9 cellular contexts compared by ENCODE assay signal in genomic region chr7:155230169-155230593, GRCh38.
A peak's percentile ranks its signal among the peaks of the same experiment; 100 is the strongest.
DNase-seq lines count a peak whose midpoint lies in the region; ATAC-seq and TF ChIP-seq lines count a peak whose summit lies in the region.
"Had no signal": no experiment of that assay in that cellular context is flagged by ENCODE, and none has a peak within 500 bp of the region (broad histone marks: within the 10 kb centered on the region; RNA-seq: fewer than 3 reads in every experiment).

No MANE protein-coding gene starts in this region.

- H3K9me3 Mint-ChIP-seq in HFFc6, result peaks cover 6% of the 10 kb centered on the region; the same call in 1 of the 2 replicates
- H3K9me3 Mint-ChIP-seq in activated CD8-positive, alpha-beta memory T cell treated with anti-CD3 and anti-CD28 coated beads, Interleukin-2, amount 10 ng/mL, durations not matched to agents 7 days and 5 days (ENCODE audit: low read depth), result no peaks in the 10 kb centered on the region
- H3K9me3 Mint-ChIP-seq: natural killer cell treated with Interleukin-12 subunit alpha and Interleukin-12 subunit beta and Interleukin-15 and Interleukin-18, amount 100 ng/mL, for 72 hours had no signal

- peaks cover 0 to 3% (median 0%) of the 10 kb centered on the region in 3 donors for H3K27me3 ChIP-seq in skeletal muscle tissue (ENCODE audit: control insufficient read depth in 3 of 3, insufficient read depth in 3 of 3, low read length in 3 of 3)

- peaks cover 57% of the 10 kb centered on the region for H3K4me1 Mint-ChIP-seq in HFFc6 (ENCODE audit: low read depth)
- H3K4me1 Mint-ChIP-seq in activated CD8-positive, alpha-beta memory T cell treated with anti-CD3 and anti-CD28 coated beads, Interleukin-2, amount 10 ng/mL, durations not matched to agents 7 days and 5 days, result no peaks in the 10 kb centered on the region

- DNase-seq in HFFc6, result peak; percentile 94
- peak; percentile 94 for DNase-seq in astrocyte of the cerebellum (ENCODE audit: low read depth)
- DNase-seq in iPS-NIHi7 (ENCODE audit: extremely low spot score), result peak; percentile 64
- no peak for DNase-seq in coronary artery (ENCODE audit: low spot score)
- DNase-seq in activated CD8-positive, alpha-beta memory T cell treated with anti-CD3 and anti-CD28 coated beads, Interleukin-2, amount 10 ng/mL, durations not matched to agents 7 days and 5 days, result no peak
- DNase-seq in DMS153 treated with DMSO at 0.1 percent for 48 hours (lab: John Stamatoyannopoulos, UW; ENCODE audit: unreplicated experiment), result no peak

- no peak overlapping the region for H3K9ac ChIP-seq in skeletal muscle tissue (ENCODE audit: low read depth in 1 of 3, low read length in 3 of 3)

- no peaks in the 10 kb centered on the region for H3K9me3 ChIP-seq in skeletal muscle tissue (ENCODE audit: control insufficient read depth in 3 of 3, low read length in 3 of 3)

- CTCF ChIA-PET in activated CD8-positive, alpha-beta memory T cell treated with anti-CD3 and anti-CD28 coated beads, Interleukin-2, amount 10 ng/mL, durations not matched to agents 7 days and 5 days (lab: Charles Lee), result no interaction called here

- peaks cover 3% of the 10 kb centered on the region for H3K27me3 Mint-ChIP-seq in HFFc6 (ENCODE audit: insufficient read depth)
- H3K27me3 Mint-ChIP-seq in activated CD8-positive, alpha-beta memory T cell treated with anti-CD3 and anti-CD28 coated beads, Interleukin-2, amount 10 ng/mL, durations not matched to agents 7 days and 5 days, result peaks cover 23% of the 10 kb centered on the region

- in situ Hi-C loops in astrocyte of the cerebellum (cut with HindIII; ENCODE audit: low sequenced_read_pairs), result no loop called here

- H3K27ac ChIP-seq in skeletal muscle tissue (ENCODE audit: low read depth, low read length) (peak overlapping the region; percentile 17), coronary artery (no peak overlapping the region)

- H3K4me1 ChIP-seq in skeletal muscle tissue (ENCODE audit: control insufficient read depth in 3 of 3, insufficient read depth in 3 of 3, low read length in 3 of 3), result peaks cover 6 to 9% (median 6%) of the 10 kb centered on the region in 3 donors

- ATAC-seq in HG03565 (IDR thresholded peaks at IDR 0.05; ENCODE audit: unreplicated experiment), result no peak
- no peak for ATAC-seq in activated CD8-positive, alpha-beta memory T cell treated with anti-CD3 and anti-CD28 coated beads, Interleukin-2, amount 10 ng/mL, durations not matched to agents 7 days and 5 days
- ATAC-seq: natural killer cell treated with Interleukin-12 subunit alpha and Interleukin-12 subunit beta and Interleukin-15 and Interleukin-18, amount 100 ng/mL, for 72 hours had no signal

- TF ChIP-seq CTCF in HFFc6 (IDR thresholded peaks at IDR 0.05) (no peak), astrocyte of the cerebellum (IDR thresholded peaks at IDR 0.05; ENCODE audit: low read depth, low read length, missing control alignments) (no peak), coronary artery (IDR thresholded peaks at IDR 0.05) (no peak)

- H3K36me3 Mint-ChIP-seq in HFFc6 (ENCODE audit: low read depth), result 0 out of 2 replicates have a peak, but pooled peaks cover 8% of the 10 kb centered on the region
- no peaks in the 10 kb centered on the region for H3K36me3 Mint-ChIP-seq in activated CD8-positive, alpha-beta memory T cell treated with anti-CD3 and anti-CD28 coated beads, Interleukin-2, amount 10 ng/mL, durations not matched to agents 7 days and 5 days
- H3K36me3 Mint-ChIP-seq: natural killer cell treated with Interleukin-12 subunit alpha and Interleukin-12 subunit beta and Interleukin-15 and Interleukin-18, amount 100 ng/mL, for 72 hours had no signal

- no peak overlapping the region for H3K4me3 Mint-ChIP-seq in HFFc6
- no peak overlapping the region for H3K4me3 Mint-ChIP-seq in activated CD8-positive, alpha-beta memory T cell treated with anti-CD3 and anti-CD28 coated beads, Interleukin-2, amount 10 ng/mL, durations not matched to agents 7 days and 5 days
- H3K4me3 Mint-ChIP-seq: natural killer cell treated with Interleukin-12 subunit alpha and Interleukin-12 subunit beta and Interleukin-15 and Interleukin-18, amount 100 ng/mL, for 72 hours had no signal

- H3K4me3 ChIP-seq in astrocyte of the cerebellum (ENCODE audit: low read depth, low read length) (no peak overlapping the region), skeletal muscle tissue (ENCODE audit: low read length in 3 of 3) (no peak overlapping the region), coronary artery (no peak overlapping the region)

- peak overlapping the region; percentile 82 for H3K27ac Mint-ChIP-seq in HFFc6
- no peak overlapping the region for H3K27ac Mint-ChIP-seq in activated CD8-positive, alpha-beta memory T cell treated with anti-CD3 and anti-CD28 coated beads, Interleukin-2, amount 10 ng/mL, durations not matched to agents 7 days and 5 days
- H3K27ac Mint-ChIP-seq: natural killer cell treated with Interleukin-12 subunit alpha and Interleukin-12 subunit beta and Interleukin-15 and Interleukin-18, amount 100 ng/mL, for 72 hours had no signal

- H3K36me3 ChIP-seq in skeletal muscle tissue (ENCODE audit: control insufficient read depth in 3 of 3, insufficient read depth in 3 of 3, low read length in 3 of 3), result no peaks in the 10 kb centered on the region

Comparison
In these comparisons a context has a peak if more than half of its experiments do, and no peak if none do; other contexts are left out.
1. DNase-seq: peak in HFFc6 (single experiment), astrocyte of the cerebellum (single experiment) and iPS-NIHi7 (single experiment); none in coronary artery (single experiment), activated CD8-positive, alpha-beta memory T cell treated with anti-CD3 and anti-CD28 coated beads, Interleukin-2, amount 10 ng/mL, durations not matched to agents 7 days and 5 days (single experiment) and DMS153 treated with DMSO at 0.1 percent for 48 hours (single experiment).